ENCODE assay signal across 10 cellular contexts in the genomic region with DNA sequence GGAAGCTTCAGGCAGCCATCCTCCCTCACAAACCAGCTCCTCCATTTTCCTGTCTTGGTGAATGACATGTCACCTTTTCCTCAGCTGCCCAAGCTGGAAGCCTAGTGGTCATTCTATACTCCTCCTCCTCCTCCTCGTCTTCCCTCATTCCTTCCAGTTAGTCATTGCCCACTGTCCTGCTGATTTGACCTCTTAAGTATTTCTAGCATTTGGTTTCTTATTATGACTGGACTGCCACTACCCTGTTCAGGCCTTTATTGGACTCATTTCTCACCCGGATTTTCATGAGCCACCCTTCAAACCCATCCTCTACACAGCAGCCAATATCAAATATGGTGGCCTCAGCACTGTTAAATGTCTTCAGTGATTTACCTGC. TPM values are rescaled to one million over a fixed set of nuclear protein-coding genes. Genes with fewer than 3 reads are reported as not detected.
DNase-seq lines count a peak whose midpoint lies in the region; ATAC-seq and TF ChIP-seq lines count a peak whose summit lies in the region.
"Had no signal": no experiment of that assay in that cellular context is flagged by ENCODE, and none has a peak within 500 bp of the region (broad histone marks: within the 10 kb centered on the region; RNA-seq: fewer than 3 reads in every experiment).

No MANE protein-coding gene starts in this region.

- H3K36me3 ChIP-seq in osteoblast (ENCODE audit: insufficient read depth, low read length), result no peaks in the 10 kb centered on the region

- peaks cover 88% of the 10 kb centered on the region for H3K4me1 Mint-ChIP-seq in activated T-helper 17 cell treated with anti-CD3 and anti-CD28 coated beads, Interleukin-2, amount 50 U/mL, for 72 hours
- peaks cover 28% of the 10 kb centered on the region for H3K4me1 Mint-ChIP-seq in mesothelial cell of epicardium
- H3K4me1 Mint-ChIP-seq: nephron progenitor cell had no signal

- H3K4me3 Mint-ChIP-seq in activated T-helper 17 cell treated with anti-CD3 and anti-CD28 coated beads, Interleukin-2, amount 50 U/mL, for 72 hours, result peak overlapping the region; percentile 52
- no peak overlapping the region for H3K4me3 Mint-ChIP-seq in mesothelial cell of epicardium
- H3K4me3 Mint-ChIP-seq: nephron progenitor cell had no signal

- H3K79me2 ChIP-seq in osteoblast (ENCODE audit: insufficient read depth, low read length), result peaks cover 23% of the 10 kb centered on the region

- peaks cover 5% of the 10 kb centered on the region for H3K9me3 Mint-ChIP-seq in activated T-helper 17 cell treated with anti-CD3 and anti-CD28 coated beads, Interleukin-2, amount 50 U/mL, for 72 hours
- peaks cover 27% of the 10 kb centered on the region for H3K9me3 Mint-ChIP-seq in mesothelial cell of epicardium

- H3K27me3 ChIP-seq in osteoblast (ENCODE audit: insufficient read depth, low read length), result no peaks in the 10 kb centered on the region

- H3K4me3 ChIP-seq in osteoblast (ENCODE audit: insufficient read depth, low read length), result peak overlapping the region; percentile 10

- no peaks in the 10 kb centered on the region for H3K9me3 ChIP-seq in osteoblast (ENCODE audit: low read depth, low read length)

- DNase-seq in ELR (ENCODE audit: low read depth) (peak; percentile 87), osteoblast (ENCODE audit: insufficient read length, low spot score, missing footprints) (peak; percentile 51), DMS 273 treated with DMSO at 0.1 percent for 48 hours (lab: John Stamatoyannopoulos, UW) (no peak), mesothelial cell of epicardium (ENCODE audit: low spot score in 2 of 2, unreplicated experiment in 2 of 2) (no peak)
- no peak for DNase-seq in activated CD4-positive, CD25-positive, alpha-beta regulatory T cell (lab: John Stamatoyannopoulos, UW)
- DNase-seq: NCI-H1092 treated with DMSO at 0.1 percent for 48 hours, nephron progenitor cell, SHP77 treated with DMSO at 0.1 percent for 48 hours had no signal

- no peaks in the 10 kb centered on the region for H4K20me1 ChIP-seq in osteoblast (ENCODE audit: insufficient read depth, low read length)

- TF ChIP-seq CTCF in osteoblast (IDR thresholded peaks at IDR 0.05; ENCODE audit: extremely low read depth, low read depth, low read length) (no peak), mesothelial cell of epicardium (IDR thresholded peaks at IDR 0.05; ENCODE audit: unreplicated experiment) (no peak)

- peak overlapping the region; percentile 81 for H3K27ac Mint-ChIP-seq in activated T-helper 17 cell treated with anti-CD3 and anti-CD28 coated beads, Interleukin-2, amount 50 U/mL, for 72 hours
- H3K27ac Mint-ChIP-seq in mesothelial cell of epicardium, result no peak overlapping the region
- H3K27ac Mint-ChIP-seq: nephron progenitor cell had no signal

- no peaks in the 10 kb centered on the region for H3K27me3 Mint-ChIP-seq in activated T-helper 17 cell treated with anti-CD3 and anti-CD28 coated beads, Interleukin-2, amount 50 U/mL, for 72 hours
- no peaks in the 10 kb centered on the region for H3K27me3 Mint-ChIP-seq in mesothelial cell of epicardium (ENCODE audit: low read depth)

- peak overlapping the region; percentile 28 for H3K4me2 ChIP-seq in osteoblast (ENCODE audit: insufficient read depth, low read length)

- H3K4me1 ChIP-seq in osteoblast (ENCODE audit: insufficient read depth, low read length), result peaks cover 36% of the 10 kb centered on the region

- ATAC-seq in HG02973 (IDR thresholded peaks at IDR 0.05; ENCODE audit: unreplicated experiment), result peak; percentile 35
- peak; percentile 33 for ATAC-seq in activated T-helper 17 cell treated with anti-CD3 and anti-CD28 coated beads, Interleukin-2, amount 50 U/mL, for 72 hours (replicated peaks)

- H3K27ac ChIP-seq in osteoblast (ENCODE audit: low read depth, low read length), result peak overlapping the region; percentile 47

- peaks cover 6% of the 10 kb centered on the region for H3K36me3 Mint-ChIP-seq in activated T-helper 17 cell treated with anti-CD3 and anti-CD28 coated beads, Interleukin-2, amount 50 U/mL, for 72 hours (ENCODE audit: low read depth)
- H3K36me3 Mint-ChIP-seq in mesothelial cell of epicardium, result peaks cover 9% of the 10 kb centered on the region

- H2AFZ ChIP-seq in osteoblast (ENCODE audit: low read length), result peak overlapping the region; percentile 52

RNA-seq across cellular contexts. Expression of gene MGAT5, which starts 21.9 kb away (rescaled TPM):
- 10 to 100 TPM; 53.0 to 53.1 TPM for total RNA-seq in activated T-helper 17 cell treated with anti-CD3 and anti-CD28 coated beads, Interleukin-2, amount 50 U/mL, for 72 hours
- total RNA-seq in osteoblast (28.3 and 29.7 TPM in 2 replicates), mesothelial cell of epicardium (38.2 to 42.9 TPM (median 41.1 TPM) in 3 replicates)

Comparison
In these comparisons a context has a peak if more than half of its experiments do, and no peak if none do; other contexts are left out.
1. DNase-seq: peak in ELR (single experiment) and osteoblast (single experiment); none in DMS 273 treated with DMSO at 0.1 percent for 48 hours (single experiment), activated CD4-positive, CD25-positive, alpha-beta regulatory T cell (0 of 4) and mesothelial cell of epicardium (0 of 2).